In genomic region chr14:49970474-49971147, GRCh38 we compare ENCODE assay signal across 8 cellular contexts.
A peak's percentile ranks its signal among the peaks of the same experiment; 100 is the strongest.
DNase-seq lines count a peak whose midpoint lies in the region; ATAC-seq and TF ChIP-seq lines count a peak whose summit lies in the region.

No MANE protein-coding gene starts in this region.

- H3K27ac ChIP-seq in AG04450 (ENCODE audit: low read depth, low read length) (peak overlapping the region; percentile 86), caudate nucleus (ENCODE audit: low read depth, low read length) (peak overlapping the region; percentile 32)

- H3K9me3 ChIP-seq in AG04450 (ENCODE audit: control insufficient read depth, insufficient read depth, low read length): no peaks in the 10 kb centered on the region

- TF ChIP-seq CTCF in AG04450 (IDR thresholded peaks at IDR 0.05; ENCODE audit: low read depth, low read length): no peak

- POLR2A ChIA-PET in AG04450 (lab: Yijun Ruan, JAX): interaction anchor here (0.6 to 0.7 kb wide), 2 partner anchors 11 to 53 kb away, joined by 3 to 4 read pairs; no protein-coding TSS in a partner anchor

- DNase-seq in AG04450 (ENCODE audit: low read depth, low spot score): no peak
- DNase-seq in NCI-H1105 (lab: John Stamatoyannopoulos, UW): peak; percentile 21
- DNase-seq in caudate nucleus (lab: John Stamatoyannopoulos, UW): no peak
- no peak for DNase-seq in naive B cell
- DNase-seq in germinal center (ENCODE audit: low spot score): no peak

- H3K36me3 Mint-ChIP-seq in naive B cell: no peaks in the 10 kb centered on the region

- no peaks in the 10 kb centered on the region for H3K9me3 Mint-ChIP-seq in naive B cell

- CTCF ChIA-PET in AG04450 (lab: Charles Lee): interaction anchor here (0.9 to 1.5 kb wide), 3 partner anchors 25 to 117 kb away, joined by 3 to 4 read pairs (median 3); no protein-coding TSS in a partner anchor

- H3K4me3 Mint-ChIP-seq in naive B cell: peak overlapping the region in 7 of 8 donors; percentile 4 to 89 (median 74)

- no peak overlapping the region for H3K4me3 ChIP-seq in AG04450 (ENCODE audit: low read depth, low read length)

- peaks cover 39 to 70% (median 62%) of the 10 kb centered on the region in 3 donors for H3K4me1 Mint-ChIP-seq in naive B cell

- H3K27me3 ChIP-seq in AG04450 (ENCODE audit: control insufficient read depth, insufficient read depth, low read length): no peaks in the 10 kb centered on the region

- H3K27me3 Mint-ChIP-seq in naive B cell: no peaks in the 10 kb centered on the region

- ATAC-seq in GM19463 (IDR thresholded peaks at IDR 0.05; ENCODE audit: unreplicated experiment) (peak; percentile 12), naive B cell (ENCODE audit: low read depth in 2 of 2) (peak; percentile 7 to 8), HG03135 (IDR thresholded peaks at IDR 0.05; ENCODE audit: unreplicated experiment) (no peak), HG02852 (IDR thresholded peaks at IDR 0.05; ENCODE audit: unreplicated experiment) (no peak)

- H3K27ac Mint-ChIP-seq in naive B cell: peak overlapping the region; percentile 96 to 100 (median 99)

Comparison
In these comparisons a context has a peak if more than half of its experiments do, and no peak if none do; other contexts are left out.
1. ATAC-seq: peak in GM19463 (single experiment) and naive B cell (2 of 2); none in HG03135 (single experiment) and HG02852 (single experiment).